In the genomic region with DNA sequence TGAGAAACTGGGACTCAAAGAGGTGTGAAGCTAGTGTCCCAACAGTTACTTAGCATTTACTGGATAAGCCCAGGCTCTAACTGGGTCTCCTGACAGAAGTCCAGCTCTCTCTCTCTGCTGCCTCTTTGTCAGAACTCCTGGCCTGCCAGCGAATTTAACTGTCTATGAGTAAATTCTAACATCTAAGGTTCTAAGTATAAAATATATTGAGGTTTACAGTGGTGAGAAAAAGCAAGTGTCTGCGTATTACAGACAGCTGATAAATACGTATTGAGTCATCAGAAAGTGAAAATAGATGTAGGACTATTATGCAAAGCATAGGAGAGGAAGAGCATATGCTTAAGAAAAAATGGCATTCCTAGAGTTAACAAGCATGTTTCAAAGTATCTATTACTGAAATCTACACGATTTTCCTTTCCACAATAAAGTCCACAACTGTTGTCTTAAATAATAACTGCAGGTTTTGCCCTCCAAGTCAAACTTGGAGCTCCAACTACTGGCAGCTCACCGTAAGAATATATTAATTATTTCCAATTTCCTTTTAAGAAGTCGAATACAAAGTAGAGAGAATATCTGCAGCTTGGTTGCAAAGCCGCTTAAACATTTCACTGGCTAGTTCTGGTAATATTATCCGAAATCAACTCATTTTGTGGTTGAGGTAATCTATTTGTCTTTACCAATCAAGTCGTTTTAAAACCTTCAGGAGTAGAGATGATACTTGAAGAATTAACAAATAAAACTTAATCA, we compare ENCODE assay signal across 1 cellular context.
TF ChIP-seq lines count a peak whose summit lies in the region.

No MANE protein-coding gene starts in this region.

TF ChIP-seq in endothelial cell of umbilical vein, 7 proteins besides CTCF, POLR2A, EP300 and RAD21 (continued from another document):
- TF ChIP-seq, protein P1, sequence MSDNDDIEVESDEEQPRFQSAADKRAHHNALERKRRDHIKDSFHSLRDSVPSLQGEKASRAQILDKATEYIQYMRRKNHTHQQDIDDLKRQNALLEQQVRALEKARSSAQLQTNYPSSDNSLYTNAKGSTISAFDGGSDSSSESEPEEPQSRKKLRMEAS (IDR thresholded peaks at IDR 0.05; ENCODE audit: insufficient read depth, insufficient read length): no peak
